ENCODE assay signal across 8 cellular contexts in genomic region chr16:19583665-19584300, GRCh38. TPM values are rescaled to one million over a fixed set of nuclear protein-coding genes. Genes with fewer than 3 reads are reported as not detected.
A peak's percentile ranks its signal among the peaks of the same experiment; 100 is the strongest.
DNase-seq lines count a peak whose midpoint lies in the region; ATAC-seq and TF ChIP-seq lines count a peak whose summit lies in the region.

No MANE protein-coding gene starts in this region.

- ATAC-seq in activated T-cell treated with anti-CD3 and anti-CD28 coated beads, Interleukin-2, amount 50 U/mL, for 4 hours: peak in 1 of 2 donors; percentile 65
- no peak for ATAC-seq in GM21515 (IDR thresholded peaks at IDR 0.05; ENCODE audit: unreplicated experiment)
- ATAC-seq in GM21737 (IDR thresholded peaks at IDR 0.05; ENCODE audit: unreplicated experiment): no peak

- DNase-seq in activated T-cell treated with anti-CD3 and anti-CD28 coated beads, Interleukin-2, amount 50 U/mL, for 4 hours: peak; percentile 7
- no peak for DNase-seq in activated T-cell treated with anti-CD3 and anti-CD28 coated beads for 4 hours
- peak; percentile 55 for DNase-seq in NCI-H1436 (lab: John Stamatoyannopoulos, UW)
- DNase-seq in fibroblast of the conjunctiva (ENCODE audit: low read depth): peak; percentile 44
- DNase-seq in progenitor cell of endocrine pancreas (ENCODE audit: low spot score, unreplicated experiment): no peak

- H3K9me3 Mint-ChIP-seq in activated T-cell treated with anti-CD3 and anti-CD28 coated beads, Interleukin-2, amount 50 U/mL, for 4 hours: peaks cover 5% of the 10 kb centered on the region
- peaks cover 9% of the 10 kb centered on the region for H3K9me3 Mint-ChIP-seq in progenitor cell of endocrine pancreas (ENCODE audit: low read depth)

- no peaks in the 10 kb centered on the region for H3K27me3 Mint-ChIP-seq in activated T-cell treated with anti-CD3 and anti-CD28 coated beads, Interleukin-2, amount 50 U/mL, for 4 hours (ENCODE audit: low read depth)
- H3K27me3 Mint-ChIP-seq in progenitor cell of endocrine pancreas: no peaks in the 10 kb centered on the region

- TF ChIP-seq CTCF in WI38 (IDR thresholded peaks at IDR 0.05; ENCODE audit: low read depth, low read length) (peak; percentile 89), progenitor cell of endocrine pancreas (IDR thresholded peaks at IDR 0.05; ENCODE audit: unreplicated experiment) (peak; percentile 83)

- H3K27ac Mint-ChIP-seq in progenitor cell of endocrine pancreas: peak overlapping the region; percentile 83

- H3K4me3 ChIP-seq in WI38 (ENCODE audit: low read depth, low read length): no peak overlapping the region

- peaks cover 48% of the 10 kb centered on the region for H3K36me3 Mint-ChIP-seq in activated T-cell treated with anti-CD3 and anti-CD28 coated beads, Interleukin-2, amount 50 U/mL, for 4 hours (ENCODE audit: insufficient read depth)
- H3K36me3 Mint-ChIP-seq in progenitor cell of endocrine pancreas (ENCODE audit: insufficient read depth): peaks cover 54% of the 10 kb centered on the region

- H3K4me3 Mint-ChIP-seq in activated T-cell treated with anti-CD3 and anti-CD28 coated beads, Interleukin-2, amount 50 U/mL, for 4 hours: no peak overlapping the region
- H3K4me3 Mint-ChIP-seq in progenitor cell of endocrine pancreas (ENCODE audit: low read depth): no peak overlapping the region

- H3K4me1 Mint-ChIP-seq in activated T-cell treated with anti-CD3 and anti-CD28 coated beads, Interleukin-2, amount 50 U/mL, for 4 hours (ENCODE audit: low read depth): peaks cover 10% of the 10 kb centered on the region
- H3K4me1 Mint-ChIP-seq in progenitor cell of endocrine pancreas (ENCODE audit: low read depth): peaks cover 7% of the 10 kb centered on the region

RNA-seq across cellular contexts. Expression of gene VPS35L, which starts 28.3 kb away (rescaled TPM):
- 10 to 100 TPM; 29.9 to 34.5 (median 30.9) TPM for total RNA-seq in activated T-cell treated with anti-CD3 and anti-CD28 coated beads, Interleukin-2, amount 50 U/mL, for 4 hours
- 82.7 and 88.4 TPM in 2 replicates for total RNA-seq in progenitor cell of endocrine pancreas

Comparison
In these comparisons a context has a peak if more than half of its experiments do, and no peak if none do; other contexts are left out.
1. DNase-seq: peak in activated T-cell treated with anti-CD3 and anti-CD28 coated beads, Interleukin-2, amount 50 U/mL, for 4 hours (single experiment), NCI-H1436 (single experiment) and fibroblast of the conjunctiva (single experiment); none in activated T-cell treated with anti-CD3 and anti-CD28 coated beads for 4 hours (single experiment) and progenitor cell of endocrine pancreas (single experiment).